In the genomic region with DNA sequence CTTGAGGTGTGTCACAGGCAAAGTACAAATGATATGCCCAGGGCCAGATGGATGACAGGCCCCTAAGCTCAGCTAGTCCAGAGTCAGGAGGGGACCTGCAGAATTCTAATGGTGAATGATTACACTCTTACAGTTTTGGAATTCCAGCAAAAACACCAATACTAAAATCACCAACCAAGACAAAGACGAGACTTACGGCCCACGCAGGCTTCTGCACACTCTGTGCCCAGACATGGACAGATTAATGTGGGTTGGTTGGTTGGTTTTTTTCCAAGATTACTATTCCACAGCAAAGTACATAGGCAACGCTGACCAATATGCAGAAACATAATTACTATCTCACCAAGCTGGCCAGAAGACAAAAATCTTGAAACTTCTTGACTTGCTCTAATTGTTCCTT, we compare ENCODE assay signal across 29 cellular contexts.
"Had no signal": no experiment of that assay in that cellular context is flagged by ENCODE, and none has a peak within 500 bp of the region (broad histone marks: within the 10 kb centered on the region; RNA-seq: fewer than 3 reads in every experiment).

No MANE protein-coding gene starts in this region.

- H3K9ac ChIP-seq: KMS-11, SK-N-SH had no signal

- H3K4me3 ChIP-seq: MG63, Peyer's patch, SJCRH30 had no signal

- H3K27ac ChIP-seq: KMS-11, Peyer's patch, RWPE1, SJCRH30, WERI-Rb-1 had no signal

- H3K36me3 ChIP-seq: Peyer's patch, SJCRH30 had no signal

- H3K27me3 ChIP-seq: MG63, Peyer's patch, SJCRH30 had no signal

- H3K9me3 Mint-ChIP-seq: activated naive CD4-positive, alpha-beta T cell treated with anti-CD3 and anti-CD28 coated beads, Interleukin-2, amount 50 U/mL, for 24 hours; activated T-cell treated with anti-CD3 and anti-CD28 coated beads, Interleukin-2, amount 50 U/mL, for 24 hours; activated T-helper 1 cell treated with anti-CD3 and anti-CD28 coated beads, Interleukin-12 subunit alpha, Interleukin-12 subunit beta, Interleukin-2, Interleukin-4 antibody, amounts not matched to agents 30 ng/mL and 10 ng/mL and 1 ng/mL, durations not matched to agents 14 hours and 24 hours and 36 hours had no signal

- H3K9me3 ChIP-seq: MG63, Peyer's patch, SJCRH30, SK-N-SH had no signal

- H3K4me3 Mint-ChIP-seq: activated CD8-positive, alpha-beta memory T cell treated with anti-CD3 and anti-CD28 coated beads, Interleukin-2, amount 10 ng/mL, durations not matched to agents 7 days and 5 days; activated CD8-positive, alpha-beta T cell treated with anti-CD3 and anti-CD28 coated beads, Interleukin-2, amount 10 ng/mL, durations not matched to agents 7 days and 5 days; activated naive CD4-positive, alpha-beta T cell treated with anti-CD3 and anti-CD28 coated beads, Interleukin-2, amount 50 U/mL, for 24 hours; activated T-cell treated with anti-CD3 and anti-CD28 coated beads, Interleukin-2, amount 50 U/mL, for 24 hours; activated T-helper 1 cell treated with anti-CD3 and anti-CD28 coated beads, Interleukin-12 subunit alpha, Interleukin-12 subunit beta, Interleukin-2, Interleukin-4 antibody, amounts not matched to agents 30 ng/mL and 10 ng/mL and 1 ng/mL, durations not matched to agents 14 hours and 24 hours and 36 hours; brain had no signal

- DNase-seq: activated CD4-positive, alpha-beta T cell treated with anti-CD3 and anti-CD28 coated beads for 4 hours; activated CD8-positive, alpha-beta memory T cell treated with anti-CD3 and anti-CD28 coated beads, Interleukin-2, amount 10 ng/mL, durations not matched to agents 7 days and 5 days; activated CD8-positive, alpha-beta T cell treated with anti-CD3 and anti-CD28 coated beads, Interleukin-2, amount 10 ng/mL, durations not matched to agents 7 days and 5 days; activated effector memory CD4-positive, alpha-beta T cell treated with Interleukin-2 at 50 U/mL for 16 hours; activated naive CD4-positive, alpha-beta T cell; activated T-cell treated with anti-CD3 and anti-CD28 coated beads, Interleukin-2, amount 50 U/mL, for 24 hours; MG63; MV-4-11; NCI-H1092 treated with DMSO at 0.1 percent for 48 hours; NCI-H1417 treated with DMSO at 0.1 percent for 48 hours; NCI-H1694; NCI-H2029; NCI-H345; NCI-H510A; NCI-H69; NK-92 treated with Interleukin-12 subunit alpha and Interleukin-12 subunit beta, amount 100 ng/mL, for 24 hours; OCI-M1; Peyer's patch; Right ventricle myocardium superior; SJCRH30; SK-N-SH; T-helper 1 cell; WERI-Rb-1 had no signal

- ATAC-seq: activated CD4-positive, CD25-positive, alpha-beta regulatory T cell treated with anti-CD3 and anti-CD28 coated beads, Interleukin-2, amount 50 U/mL, for 24 hours; activated CD8-positive, alpha-beta memory T cell treated with anti-CD3 and anti-CD28 coated beads, Interleukin-2, amount 10 ng/mL, durations not matched to agents 7 days and 5 days; activated CD8-positive, alpha-beta T cell treated with anti-CD3 and anti-CD28 coated beads, Interleukin-2, amount 10 ng/mL, durations not matched to agents 7 days and 5 days had no signal

- H3K27me3 Mint-ChIP-seq: activated CD8-positive, alpha-beta memory T cell treated with anti-CD3 and anti-CD28 coated beads, Interleukin-2, amount 10 ng/mL, durations not matched to agents 7 days and 5 days; activated naive CD4-positive, alpha-beta T cell treated with anti-CD3 and anti-CD28 coated beads, Interleukin-2, amount 50 U/mL, for 24 hours; activated T-cell treated with anti-CD3 and anti-CD28 coated beads, Interleukin-2, amount 50 U/mL, for 24 hours; brain had no signal

- H3K27ac Mint-ChIP-seq: activated CD8-positive, alpha-beta memory T cell treated with anti-CD3 and anti-CD28 coated beads, Interleukin-2, amount 10 ng/mL, durations not matched to agents 7 days and 5 days; activated CD8-positive, alpha-beta T cell treated with anti-CD3 and anti-CD28 coated beads, Interleukin-2, amount 10 ng/mL, durations not matched to agents 7 days and 5 days; activated naive CD4-positive, alpha-beta T cell treated with anti-CD3 and anti-CD28 coated beads, Interleukin-2, amount 50 U/mL, for 24 hours; activated T-helper 1 cell treated with anti-CD3 and anti-CD28 coated beads, Interleukin-12 subunit alpha, Interleukin-12 subunit beta, Interleukin-2, Interleukin-4 antibody, amounts not matched to agents 30 ng/mL and 10 ng/mL and 1 ng/mL, durations not matched to agents 14 hours and 24 hours and 36 hours had no signal
